ENCODE assay signal across 11 cellular contexts in genomic region chr4:19309365-19309764, GRCh38.
DNase-seq lines count a peak whose midpoint lies in the region; ATAC-seq, FAIRE-seq and TF ChIP-seq lines count a peak whose summit lies in the region.
"Had no signal": no experiment of that assay in that cellular context is flagged by ENCODE, and none has a peak within 500 bp of the region (broad histone marks: within the 10 kb centered on the region; RNA-seq: fewer than 3 reads in every experiment).

No MANE protein-coding gene starts in this region.

- WGBS in pancreas, 2 donors, result 37 to 41% methylated on average over 2 of the region's 2 CpGs

- H3K27me3 ChIP-seq in brain microvascular endothelial cell (replicated peaks) (no peaks in the 10 kb centered on the region), left lung (no peaks in the 10 kb centered on the region), pancreas (no peaks in the 10 kb centered on the region)

- H3K4me3 ChIP-seq in brain microvascular endothelial cell (ENCODE audit: low read depth, low read length) (no peak overlapping the region), left lung (no peak overlapping the region), pancreas (no peak overlapping the region)

- TF ChIP-seq CTCF in brain microvascular endothelial cell (IDR thresholded peaks at IDR 0.05; ENCODE audit: low read depth, low read length, missing control alignments) (peak; percentile 41), left lung (IDR thresholded peaks at IDR 0.05) (no peak), pancreas (IDR thresholded peaks at IDR 0.05) (no peak)

- H3K4me1 ChIP-seq in left lung (no peaks in the 10 kb centered on the region), pancreas (no peaks in the 10 kb centered on the region)

- intact Hi-C loops in left lung (cut with DNase I) (no loop called here), pancreas (cut with DNase I) (no loop called here)

- in situ Hi-C loops in brain microvascular endothelial cell (cut with HindIII; ENCODE audit: low pct_ligation_motif_present, low sequenced_read_pairs), result no loop called here

- H3K36me3 ChIP-seq in brain microvascular endothelial cell (replicated peaks) (no peaks in the 10 kb centered on the region), left lung (no peaks in the 10 kb centered on the region), pancreas (no peaks in the 10 kb centered on the region)

- DNase-seq in D341Med (ENCODE audit: low spot score) (peak; percentile 21), M059J (ENCODE audit: low read depth) (peak; percentile 73), brain microvascular endothelial cell (peak; percentile 49), left lung (no peak), pancreas (no peak), mesenteric fat pad (ENCODE audit: low spot score) (no peak)
- DNase-seq: activated CD4-positive, CD25-positive, alpha-beta regulatory T cell treated with anti-CD3 and anti-CD28 coated beads, Interleukin-2, amount 50 U/mL, for 72 hours had no signal

- H3K9me3 ChIP-seq in left lung (no peaks in the 10 kb centered on the region), pancreas (no peaks in the 10 kb centered on the region)

- FAIRE-seq in pancreas (lab: Jason Lieb, UNC), result no peak

- no peak overlapping the region for H3K27ac ChIP-seq in brain microvascular endothelial cell
- no peak overlapping the region for H3K27ac ChIP-seq in left lung
- H3K27ac ChIP-seq in pancreas, result no peak overlapping the region
- H3K27ac ChIP-seq: HL-60 had no signal

- ATAC-seq in left lung, result peak; percentile 37
- ATAC-seq in pancreas, result no peak
- no peak for ATAC-seq in HG03025 (IDR thresholded peaks at IDR 0.05; ENCODE audit: low FRiP score, unreplicated experiment)
- no peak for ATAC-seq in GM19035 (IDR thresholded peaks at IDR 0.05; ENCODE audit: unreplicated experiment)
- ATAC-seq: stimulated activated memory B cell treated with anti-CD40 and anti-IgM and Interleukin-4, amounts not matched to agents 10 μg/mL and 1 μg/mL and 100 μg/mL, for 72 hours had no signal

Comparison
In these comparisons a context has a peak if more than half of its experiments do, and no peak if none do; other contexts are left out.
1. DNase-seq: peak in D341Med (single experiment), M059J (single experiment) and brain microvascular endothelial cell (single experiment); none in left lung (0 of 2), pancreas (0 of 6) and mesenteric fat pad (single experiment).